1 cellular context compared by ENCODE assay signal in the genomic region with DNA sequence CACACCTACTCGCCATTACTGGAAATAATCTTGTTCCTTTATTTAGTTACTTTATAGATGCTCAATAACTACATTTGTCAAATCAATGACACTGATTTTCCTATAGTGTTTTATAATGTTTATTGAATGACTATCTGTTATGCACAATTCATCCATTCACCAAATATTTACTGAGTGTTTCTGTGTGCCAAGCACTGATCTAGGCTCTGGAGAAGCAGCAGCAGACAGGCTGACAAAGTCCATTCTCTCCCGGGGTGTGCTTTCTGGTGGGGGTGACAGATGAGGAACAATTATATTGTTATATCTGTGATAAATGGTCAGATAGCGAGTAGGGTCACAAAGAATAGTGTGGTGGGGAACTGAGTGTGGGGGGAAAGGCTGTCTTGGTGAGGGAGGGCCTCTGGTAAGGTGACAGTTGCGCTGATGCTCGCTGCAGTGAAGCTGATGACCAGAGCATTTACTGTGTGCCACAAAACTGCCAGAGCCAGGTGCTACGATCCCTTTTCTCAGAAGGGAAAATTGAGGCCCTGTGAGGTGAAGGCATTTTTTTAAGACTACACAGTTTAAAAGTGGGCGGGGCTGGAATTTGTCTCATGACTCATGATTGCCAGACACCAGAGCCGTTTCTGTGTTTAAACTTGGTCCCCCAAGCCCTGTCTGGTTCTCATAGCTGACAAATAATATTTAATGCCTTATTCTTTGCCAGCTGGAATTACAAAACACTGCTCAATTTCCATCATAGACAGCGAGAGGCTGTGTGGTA.
TF ChIP-seq lines count a peak whose summit lies in the region.

No MANE protein-coding gene starts in this region.

TF ChIP-seq in SK-N-SH, 30 proteins besides CTCF, POLR2A, EP300 and RAD21 (continued from another document):
- TF ChIP-seq, protein P1, sequence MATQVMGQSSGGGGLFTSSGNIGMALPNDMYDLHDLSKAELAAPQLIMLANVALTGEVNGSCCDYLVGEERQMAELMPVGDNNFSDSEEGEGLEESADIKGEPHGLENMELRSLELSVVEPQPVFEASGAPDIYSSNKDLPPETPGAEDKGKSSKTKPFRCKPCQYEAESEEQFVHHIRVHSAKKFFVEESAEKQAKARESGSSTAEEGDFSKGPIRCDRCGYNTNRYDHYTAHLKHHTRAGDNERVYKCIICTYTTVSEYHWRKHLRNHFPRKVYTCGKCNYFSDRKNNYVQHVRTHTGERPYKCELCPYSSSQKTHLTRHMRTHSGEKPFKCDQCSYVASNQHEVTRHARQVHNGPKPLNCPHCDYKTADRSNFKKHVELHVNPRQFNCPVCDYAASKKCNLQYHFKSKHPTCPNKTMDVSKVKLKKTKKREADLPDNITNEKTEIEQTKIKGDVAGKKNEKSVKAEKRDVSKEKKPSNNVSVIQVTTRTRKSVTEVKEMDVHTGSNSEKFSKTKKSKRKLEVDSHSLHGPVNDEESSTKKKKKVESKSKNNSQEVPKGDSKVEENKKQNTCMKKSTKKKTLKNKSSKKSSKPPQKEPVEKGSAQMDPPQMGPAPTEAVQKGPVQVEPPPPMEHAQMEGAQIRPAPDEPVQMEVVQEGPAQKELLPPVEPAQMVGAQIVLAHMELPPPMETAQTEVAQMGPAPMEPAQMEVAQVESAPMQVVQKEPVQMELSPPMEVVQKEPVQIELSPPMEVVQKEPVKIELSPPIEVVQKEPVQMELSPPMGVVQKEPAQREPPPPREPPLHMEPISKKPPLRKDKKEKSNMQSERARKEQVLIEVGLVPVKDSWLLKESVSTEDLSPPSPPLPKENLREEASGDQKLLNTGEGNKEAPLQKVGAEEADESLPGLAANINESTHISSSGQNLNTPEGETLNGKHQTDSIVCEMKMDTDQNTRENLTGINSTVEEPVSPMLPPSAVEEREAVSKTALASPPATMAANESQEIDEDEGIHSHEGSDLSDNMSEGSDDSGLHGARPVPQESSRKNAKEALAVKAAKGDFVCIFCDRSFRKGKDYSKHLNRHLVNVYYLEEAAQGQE (IDR thresholded peaks at IDR 0.05; ENCODE audit: low read depth, low read length), result 0 out of 2 replicates have a peak, but pooled peaks have one; percentile 22
- no peak for TF ChIP-seq MXI1 (IDR thresholded peaks at IDR 0.05; ENCODE audit: low read depth, low read length)
- TF ChIP-seq FOXM1 (IDR thresholded peaks at IDR 0.05; ENCODE audit: low read depth), result no peak
- peak; percentile 67 for TF ChIP-seq FOSL2 (IDR thresholded peaks at IDR 0.05; ENCODE audit: borderline replicate concordance, low read depth)
- TF ChIP-seq, protein P2, sequence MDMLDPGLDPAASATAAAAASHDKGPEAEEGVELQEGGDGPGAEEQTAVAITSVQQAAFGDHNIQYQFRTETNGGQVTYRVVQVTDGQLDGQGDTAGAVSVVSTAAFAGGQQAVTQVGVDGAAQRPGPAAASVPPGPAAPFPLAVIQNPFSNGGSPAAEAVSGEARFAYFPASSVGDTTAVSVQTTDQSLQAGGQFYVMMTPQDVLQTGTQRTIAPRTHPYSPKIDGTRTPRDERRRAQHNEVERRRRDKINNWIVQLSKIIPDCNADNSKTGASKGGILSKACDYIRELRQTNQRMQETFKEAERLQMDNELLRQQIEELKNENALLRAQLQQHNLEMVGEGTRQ (IDR thresholded peaks at IDR 0.05; ENCODE audit: borderline replicate concordance, low read depth, low read length), result no peak
- TF ChIP-seq RXRA (IDR thresholded peaks at IDR 0.05; ENCODE audit: borderline replicate concordance, low read depth), result no peak
- no peak for TF ChIP-seq GABPA (IDR thresholded peaks at IDR 0.05; ENCODE audit: low read depth)
- TF ChIP-seq EZH2phosphoT487 (IDR thresholded peaks at IDR 0.05; ENCODE audit: borderline replicate concordance, low read depth), result no peak
- no peak for TF ChIP-seq YY1 (IDR thresholded peaks at IDR 0.05; ENCODE audit: low read depth)
- no peak for TF ChIP-seq SMC3 (IDR thresholded peaks at IDR 0.05; ENCODE audit: low read depth, low read length)
- peak; percentile 71 for TF ChIP-seq PBX3 (IDR thresholded peaks at IDR 0.05)
- TF ChIP-seq TEAD4 (IDR thresholded peaks at IDR 0.05; ENCODE audit: borderline replicate concordance, insufficient read depth), result 0 out of 2 replicates have a peak, but pooled peaks have one; percentile 22
- TF ChIP-seq CHD2 (IDR thresholded peaks at IDR 0.05; ENCODE audit: low read length, partially characterized antibody), result no peak
- TF ChIP-seq SIN3A (IDR thresholded peaks at IDR 0.05; ENCODE audit: borderline replicate concordance, low read depth, low read length), result no peak
- TF ChIP-seq RFX5 (IDR thresholded peaks at IDR 0.05; ENCODE audit: low read length), result no peak
- peak; percentile 31; the same call in 1 of the 2 replicates for TF ChIP-seq RCOR1 (IDR thresholded peaks at IDR 0.05; ENCODE audit: low read length)
- peak; percentile 10; the same call in 1 of the 2 replicates for TF ChIP-seq NFIC (IDR thresholded peaks at IDR 0.05; ENCODE audit: borderline replicate concordance)
- TF ChIP-seq NRF1 (IDR thresholded peaks at IDR 0.05; ENCODE audit: low read depth, low read length), result no peak
- no peak for TF ChIP-seq MAX (IDR thresholded peaks at IDR 0.05; ENCODE audit: low read depth)
- no peak for TF ChIP-seq MEF2A (IDR thresholded peaks at IDR 0.05; ENCODE audit: borderline replicate concordance, low read depth)
- TF ChIP-seq TCF12 (IDR thresholded peaks at IDR 0.05), result peak; percentile 57
